In genomic region chr21:25708467-25709065, GRCh38 we compare ENCODE assay signal across 8 cellular contexts. TPM values are rescaled to one million over a fixed set of nuclear protein-coding genes. Genes with fewer than 3 reads are reported as not detected.
DNase-seq lines count a peak whose midpoint lies in the region; ATAC-seq, FAIRE-seq and TF ChIP-seq lines count a peak whose summit lies in the region.

No MANE protein-coding gene starts in this region.

- no peak for TF ChIP-seq POLR2A in GM12892 (IDR thresholded peaks at IDR 0.05; ENCODE audit: low read depth, low read length)

- no peaks in the 10 kb centered on the region for H3K27me3 Mint-ChIP-seq in activated CD4-positive, alpha-beta T cell treated with anti-CD3 and anti-CD28 coated beads for 36 hours
- no peaks in the 10 kb centered on the region for H3K27me3 Mint-ChIP-seq in stimulated activated naive CD8-positive, alpha-beta T cell treated with anti-CD3 and anti-CD28 coated beads, Interleukin-15, amount 100 ng/mL, for 72 hours

- no peaks in the 10 kb centered on the region for H3K9me3 Mint-ChIP-seq in activated CD4-positive, alpha-beta T cell treated with anti-CD3 and anti-CD28 coated beads for 36 hours (ENCODE audit: low read depth)
- no peaks in the 10 kb centered on the region for H3K9me3 Mint-ChIP-seq in stimulated activated naive CD8-positive, alpha-beta T cell treated with anti-CD3 and anti-CD28 coated beads, Interleukin-15, amount 100 ng/mL, for 72 hours

- TF ChIP-seq CTCF in AG04450 (IDR thresholded peaks at IDR 0.05; ENCODE audit: low read depth, low read length) = peak; percentile 80

- POLR2A ChIA-PET in AG04450 (lab: Yijun Ruan, JAX) = no interaction called here
- POLR2A ChIA-PET in activated CD4-positive, alpha-beta T cell treated with anti-CD3 and anti-CD28 coated beads for 36 hours (lab: Charles Lee) = no interaction called here

- H3K4me1 Mint-ChIP-seq in activated CD4-positive, alpha-beta T cell treated with anti-CD3 and anti-CD28 coated beads for 36 hours = no peaks in the 10 kb centered on the region
- no peaks in the 10 kb centered on the region for H3K4me1 Mint-ChIP-seq in stimulated activated naive CD8-positive, alpha-beta T cell treated with anti-CD3 and anti-CD28 coated beads, Interleukin-15, amount 100 ng/mL, for 72 hours

- no peak overlapping the region for H3K4me3 Mint-ChIP-seq in activated CD4-positive, alpha-beta T cell treated with anti-CD3 and anti-CD28 coated beads for 36 hours
- no peak overlapping the region for H3K4me3 Mint-ChIP-seq in stimulated activated naive CD8-positive, alpha-beta T cell treated with anti-CD3 and anti-CD28 coated beads, Interleukin-15, amount 100 ng/mL, for 72 hours

- DNase-seq in AG04450 (ENCODE audit: low read depth, low spot score) = peak; percentile 23
- DNase-seq in GM12892 (ENCODE audit: insufficient read length) = no peak
- DNase-seq in NCI-H1694 treated with DMSO at 0.1 percent for 48 hours (lab: John Stamatoyannopoulos, UW) = peak; percentile 71
- DNase-seq in activated CD4-positive, alpha-beta T cell treated with anti-CD3 and anti-CD28 coated beads for 36 hours = peak; percentile 60
- DNase-seq in dermis microvascular lymphatic vessel endothelial cell (ENCODE audit: low read depth in 2 of 2) = peak; percentile 27 to 60
- peak; percentile 40 for DNase-seq in mucosa of gallbladder (ENCODE audit: low spot score)
- DNase-seq in stimulated activated naive CD8-positive, alpha-beta T cell treated with anti-CD3 and anti-CD28 coated beads, Interleukin-15, amount 100 ng/mL, for 72 hours = peak; percentile 19 to 23

- no peaks in the 10 kb centered on the region for H3K9me3 ChIP-seq in AG04450 (ENCODE audit: control insufficient read depth, insufficient read depth, low read length)

- intact Hi-C loops in activated CD4-positive, alpha-beta T cell treated with anti-CD3 and anti-CD28 coated beads for 36 hours (cut with DNase I, micrococcal nuclease) = loop anchor here (1.0 to 2.0 kb wide), 2 partner anchors 100 to 288 kb away; no protein-coding TSS in a partner anchor

- ATAC-seq in activated CD4-positive, alpha-beta T cell treated with anti-CD3 and anti-CD28 coated beads for 36 hours = no peak
- ATAC-seq in stimulated activated naive CD8-positive, alpha-beta T cell treated with anti-CD3 and anti-CD28 coated beads, Interleukin-15, amount 100 ng/mL, for 72 hours = no peak
- ATAC-seq in GM19328 (IDR thresholded peaks at IDR 0.05; ENCODE audit: unreplicated experiment) = no peak

- H3K27me3 ChIP-seq in AG04450 (ENCODE audit: control insufficient read depth, insufficient read depth, low read length) = no peaks in the 10 kb centered on the region

- peak; percentile 30 for FAIRE-seq in GM12892 (lab: Jason Lieb, UNC)

- no peak overlapping the region for H3K27ac ChIP-seq in AG04450 (ENCODE audit: low read depth, low read length)

- CTCF ChIA-PET in AG04450 (lab: Charles Lee) = interaction anchor here (0.6 to 2.1 kb wide), 13 partner anchors 8 to 1074 kb away, joined by 3 to 51 read pairs (median 4); no protein-coding TSS in a partner anchor
- CTCF ChIA-PET in activated CD4-positive, alpha-beta T cell treated with anti-CD3 and anti-CD28 coated beads for 36 hours (lab: Charles Lee) = interaction anchor here (0.6 to 4.3 kb wide), 16 partner anchors 9 to 454 kb away, joined by 3 to 47 read pairs (median 5); partner anchors contain the start of gene MRPL39

- no peak overlapping the region for H3K4me3 ChIP-seq in AG04450 (ENCODE audit: low read depth, low read length)

- no peaks in the 10 kb centered on the region for H3K36me3 Mint-ChIP-seq in activated CD4-positive, alpha-beta T cell treated with anti-CD3 and anti-CD28 coated beads for 36 hours (ENCODE audit: low read depth)

- no peak overlapping the region for H3K27ac Mint-ChIP-seq in activated CD4-positive, alpha-beta T cell treated with anti-CD3 and anti-CD28 coated beads for 36 hours
- H3K27ac Mint-ChIP-seq in stimulated activated naive CD8-positive, alpha-beta T cell treated with anti-CD3 and anti-CD28 coated beads, Interleukin-15, amount 100 ng/mL, for 72 hours = no peak overlapping the region

RNA-seq across cellular contexts. Expression of gene ATP5PF, which starts 26.1 kb away (rescaled TPM):
- polyA plus RNA-seq in AG04450 (2011; rRNA removed) = 142 and 222 TPM in 2 replicates
- polyA minus RNA-seq in AG04450 (2011; rRNA and poly(A)+ RNA removed) = 21.1 and 35.4 TPM in 2 replicates
- polyA plus RNA-seq in GM12892 (2012; ENCODE audit: missing spikeins) = 343 TPM
- 100 to 1,000 TPM; 154 to 165 TPM for total RNA-seq in activated CD4-positive, alpha-beta T cell treated with anti-CD3 and anti-CD28 coated beads for 36 hours
- 36.3 and 39.7 TPM in 2 replicates for total RNA-seq in dermis microvascular lymphatic vessel endothelial cell
- 104 TPM for total RNA-seq in mucosa of gallbladder

RNA-seq across cellular contexts. Expression of gene GABPA, which starts 26.2 kb away (rescaled TPM):
- polyA plus RNA-seq in AG04450 (2011; rRNA removed) = 17.5 and 26.6 TPM in 2 replicates
- polyA minus RNA-seq in AG04450 (2011; rRNA and poly(A)+ RNA removed) = 5.9 and 12.9 TPM in 2 replicates
- 15.2 TPM for polyA plus RNA-seq in GM12892 (2012; ENCODE audit: missing spikeins)
- total RNA-seq in activated CD4-positive, alpha-beta T cell treated with anti-CD3 and anti-CD28 coated beads for 36 hours = 10 to 100 TPM; 18.7 to 25.3 TPM
- total RNA-seq in dermis microvascular lymphatic vessel endothelial cell = 27.7 and 29.3 TPM in 2 replicates
- total RNA-seq in mucosa of gallbladder = 27.2 TPM
